Comparison of ENCODE assay signal across 8 cellular contexts in the genomic region with DNA sequence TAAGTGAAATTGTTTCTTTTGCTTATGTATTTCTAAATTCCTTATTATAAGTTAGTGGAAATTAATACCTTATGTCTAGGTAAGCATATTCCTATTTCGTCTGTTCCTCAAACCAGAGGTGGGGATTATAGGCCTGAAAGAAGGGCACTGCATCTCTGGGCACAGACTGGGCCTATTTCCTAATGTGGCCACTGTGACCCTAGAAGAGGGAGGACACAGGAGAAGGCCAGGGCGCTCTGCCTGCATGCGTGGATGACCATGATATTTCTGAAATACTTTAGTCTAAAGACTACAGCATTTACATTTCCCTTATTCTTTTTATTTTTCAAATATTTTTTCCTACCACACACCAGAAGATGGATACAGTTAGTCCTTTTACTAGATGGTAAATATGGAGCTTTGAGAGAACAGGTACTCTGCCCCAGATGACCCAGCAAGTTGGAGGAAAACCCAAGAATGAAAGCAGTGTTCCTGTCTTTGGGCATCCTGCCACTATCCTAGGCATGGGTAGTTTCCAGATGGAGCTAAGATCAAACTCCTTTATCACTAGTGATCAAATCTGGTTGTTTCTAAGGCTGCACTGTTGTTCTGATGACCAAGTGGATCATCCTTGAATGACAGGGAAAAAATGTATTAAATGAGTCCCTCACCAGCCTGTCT. TPM values are rescaled to one million over a fixed set of nuclear protein-coding genes. Genes with fewer than 3 reads are reported as not detected.
A peak's percentile ranks its signal among the peaks of the same experiment; 100 is the strongest.
DNase-seq lines count a peak whose midpoint lies in the region; ATAC-seq and TF ChIP-seq lines count a peak whose summit lies in the region.
"Had no signal": no experiment of that assay in that cellular context is flagged by ENCODE, and none has a peak within 500 bp of the region (broad histone marks: within the 10 kb centered on the region; RNA-seq: fewer than 3 reads in every experiment).

No MANE protein-coding gene starts in this region.

- H3K27ac ChIP-seq in VCaP, result peak overlapping the region; percentile 49
- H3K27ac ChIP-seq in esophagus (ENCODE audit: low read depth in 2 of 2, low read length in 1 of 2), result peak overlapping the region; percentile 35 to 88
- peak overlapping the region; percentile 15 for H3K27ac ChIP-seq in neural progenitor cell
- H3K27ac ChIP-seq in upper lobe of right lung, result peak overlapping the region; percentile 70
- no peak overlapping the region for H3K27ac ChIP-seq in A673 (ENCODE audit: low read depth, low read length, poor library complexity, severe bottlenecking)

- H3K4me1 Mint-ChIP-seq in neural progenitor cell, result peaks cover 49% of the 10 kb centered on the region
- H3K4me1 Mint-ChIP-seq in activated T-cell treated with anti-CD3 and anti-CD28 coated beads, Interleukin-2, amount 50 U/mL, for 4 hours (ENCODE audit: low read depth), result no peaks in the 10 kb centered on the region

- H3K4me3 Mint-ChIP-seq in neural progenitor cell, result no peak overlapping the region
- H3K4me3 Mint-ChIP-seq in activated T-cell treated with anti-CD3 and anti-CD28 coated beads, Interleukin-2, amount 50 U/mL, for 4 hours, result no peak overlapping the region

- H4K20me1 ChIP-seq in neural progenitor cell (ENCODE audit: low read depth), result peaks cover 3% of the 10 kb centered on the region

- H2AFZ ChIP-seq in neural progenitor cell (replicated peaks), result no peak overlapping the region

- no peaks in the 10 kb centered on the region for H3K79me2 ChIP-seq in neural progenitor cell (ENCODE audit: low read depth)

- H3K36me3 ChIP-seq in esophagus (ENCODE audit: control insufficient read depth in 2 of 2, insufficient read depth in 2 of 2, low read length in 1 of 2) (no peaks in the 10 kb centered on the region), neural progenitor cell (no peaks in the 10 kb centered on the region), upper lobe of right lung (no peaks in the 10 kb centered on the region), A673 (ENCODE audit: insufficient read depth, low read length, poor library complexity, severe bottlenecking) (no peaks in the 10 kb centered on the region)

- DNase-seq in neural progenitor cell (ENCODE audit: low spot score) (no peak), upper lobe of right lung (no peak), A673 (ENCODE audit: low spot score) (no peak)
- no peak for DNase-seq in activated T-cell treated with anti-CD3 and anti-CD28 coated beads, Interleukin-2, amount 50 U/mL, for 4 hours
- DNase-seq: activated naive CD4-positive, alpha-beta T cell treated with anti-CD3 and anti-CD28 coated beads, Interleukin-2, amount 50 U/mL, for 16 hours had no signal

- no peak overlapping the region for H3K4me3 ChIP-seq in esophagus (ENCODE audit: low read depth in 1 of 2, low read length in 2 of 2)
- H3K4me3 ChIP-seq in neural progenitor cell, result no peak overlapping the region
- no peak overlapping the region for H3K4me3 ChIP-seq in upper lobe of right lung
- no peak overlapping the region for H3K4me3 ChIP-seq in A673 (ENCODE audit: low read depth, low read length, poor library complexity, severe bottlenecking)

- H3K4me1 ChIP-seq in esophagus (ENCODE audit: control insufficient read depth in 2 of 2, insufficient read depth in 2 of 2, low read length in 1 of 2) (peaks cover 4 to 5% of the 10 kb centered on the region in 2 donors), neural progenitor cell (peaks cover 35% of the 10 kb centered on the region), upper lobe of right lung (peaks cover 58% of the 10 kb centered on the region), A673 (ENCODE audit: insufficient read depth, low read length, poor library complexity, severe bottlenecking) (peaks cover 14% of the 10 kb centered on the region)

- WGBS in esophagus, 2 donors, result 85 to 89% methylated on average over 3 of the region's 3 CpGs

- peaks cover 20% of the 10 kb centered on the region for H3F3A ChIP-seq in neural progenitor cell (ENCODE audit: low read depth)

- H3K9me3 Mint-ChIP-seq in neural progenitor cell, result no peaks in the 10 kb centered on the region
- H3K9me3 Mint-ChIP-seq in activated T-cell treated with anti-CD3 and anti-CD28 coated beads, Interleukin-2, amount 50 U/mL, for 4 hours, result no peaks in the 10 kb centered on the region

- ATAC-seq in upper lobe of right lung (no peak), HG02970 (IDR thresholded peaks at IDR 0.05; ENCODE audit: low FRiP score, unreplicated experiment) (no peak)
- no peak for ATAC-seq in activated T-cell treated with anti-CD3 and anti-CD28 coated beads, Interleukin-2, amount 50 U/mL, for 4 hours

- intact Hi-C loops in upper lobe of right lung (cut with DNase I) (no loop called here), A673 (cut with micrococcal nuclease; ENCODE audit: unreplicated experiment) (no loop called here)

- BruUV-seq in A673 (replicated peaks; lab: Mats Ljungman, UMichigan), result no TSS peak

- POLR2A ChIA-PET in A673 (lab: Charles Lee; ENCODE audit: low non-redundant PET), result no interaction called here

- TF ChIP-seq CTCF in VCaP (conservative IDR thresholded peaks at IDR 0.05), result no peak
- TF ChIP-seq CTCF in neural progenitor cell (IDR thresholded peaks at IDR 0.05), result no peak
- TF ChIP-seq CTCF in upper lobe of right lung (IDR thresholded peaks at IDR 0.05), result no peak
- TF ChIP-seq CTCF in A673 (conservative IDR thresholded peaks at IDR 0.05; ENCODE audit: low read depth, low read length), result no peak

- H3K9me3 ChIP-seq in esophagus (ENCODE audit: control insufficient read depth in 2 of 2, insufficient read depth in 1 of 2, low read depth in 1 of 2, low read length in 1 of 2), result no peaks in the 10 kb centered on the region
- H3K9me3 ChIP-seq in neural progenitor cell (ENCODE audit: low read depth), result no peaks in the 10 kb centered on the region
- H3K9me3 ChIP-seq in upper lobe of right lung, result no peaks in the 10 kb centered on the region
- H3K9me3 ChIP-seq in A673 (ENCODE audit: low read depth, low read length, poor library complexity, severe bottlenecking), result no peaks in the 10 kb centered on the region

- H3K4me2 ChIP-seq in neural progenitor cell, result peak overlapping the region; percentile 36

- H3K27me3 ChIP-seq in esophagus (ENCODE audit: control insufficient read depth in 1 of 2, insufficient read depth in 2 of 2, low read length in 2 of 2), result no peaks in the 10 kb centered on the region
- no peaks in the 10 kb centered on the region for H3K27me3 ChIP-seq in neural progenitor cell
- H3K27me3 ChIP-seq in upper lobe of right lung, result no peaks in the 10 kb centered on the region
- H3K27me3 ChIP-seq in A673 (replicated peaks; ENCODE audit: insufficient read depth, low read depth, low read length, poor library complexity), result no peaks in the 10 kb centered on the region

- H3K9ac ChIP-seq in neural progenitor cell, result no peak overlapping the region

- no peaks in the 10 kb centered on the region for H3K36me3 Mint-ChIP-seq in neural progenitor cell
- H3K36me3 Mint-ChIP-seq in activated T-cell treated with anti-CD3 and anti-CD28 coated beads, Interleukin-2, amount 50 U/mL, for 4 hours (ENCODE audit: insufficient read depth), result no peaks in the 10 kb centered on the region

- CTCF ChIA-PET in A673 (lab: Charles Lee), result no interaction called here

- no peaks in the 10 kb centered on the region for H3K27me3 Mint-ChIP-seq in neural progenitor cell (ENCODE audit: insufficient read depth, low read depth)
- no peaks in the 10 kb centered on the region for H3K27me3 Mint-ChIP-seq in activated T-cell treated with anti-CD3 and anti-CD28 coated beads, Interleukin-2, amount 50 U/mL, for 4 hours (ENCODE audit: low read depth)

- H3K27ac Mint-ChIP-seq in neural progenitor cell, result peak overlapping the region; percentile 70

RNA-seq across cellular contexts. Expression of a gene that starts 27.8 kb away (rescaled TPM):
- 10 to 100 TPM in 1 of 2 donors, 1 to 10 TPM in 1; 7.3 to 27.2 TPM for polyA plus RNA-seq in esophagus
- total RNA-seq in neural progenitor cell (ENCODE audit: low replicate concordance), result 3.5 and 9.9 TPM in 2 replicates
- total RNA-seq in upper lobe of right lung, result 31.5 TPM
- total RNA-seq in activated T-cell treated with anti-CD3 and anti-CD28 coated beads, Interleukin-2, amount 50 U/mL, for 4 hours, result 1 to 10 TPM; 1.8 to 5.5 (median 2.1) TPM
- total RNA-seq in A673 (2021), result 19.4 and 22.2 TPM in 2 replicates
